In genomic region chr20:20002101-20002998, GRCh38 we compare ENCODE assay signal across 11 cellular contexts. TPM values are rescaled to one million over a fixed set of nuclear protein-coding genes. Genes with fewer than 3 reads are reported as not detected.
DNase-seq lines count a peak whose midpoint lies in the region; ATAC-seq and TF ChIP-seq lines count a peak whose summit lies in the region.
"Had no signal": no experiment of that assay in that cellular context is flagged by ENCODE, and none has a peak within 500 bp of the region (broad histone marks: within the 10 kb centered on the region; RNA-seq: fewer than 3 reads in every experiment).

No MANE protein-coding gene starts in this region.

- peak overlapping the region; percentile 78 to 97 (median 90) for H3K4me2 ChIP-seq in BLaER1 treated with 17β-estradiol and CSF1 and Interleukin-3, amounts not matched to agents 10 nM and 100 nM

- H3K36me3 ChIP-seq in BLaER1 treated with 17β-estradiol and CSF1 and Interleukin-3, amounts not matched to agents 10 nM and 100 nM, result peaks cover 7 to 61% (median 52%) of the 10 kb centered on the region in 11 experiments; a peak in 21 of 22 replicates

- H3K9me3 Mint-ChIP-seq in nephron, result no peaks in the 10 kb centered on the region
- H3K9me3 Mint-ChIP-seq: activated CD4-positive, alpha-beta memory T cell treated with anti-CD3 and anti-CD28 coated beads, Interleukin-2, amount 10 ng/mL, durations not matched to agents 7 days and 5 days had no signal

- H3K27ac ChIP-seq in BLaER1 treated with 17β-estradiol and CSF1 and Interleukin-3, amounts not matched to agents 10 nM and 100 nM, result peak overlapping the region; percentile 88 to 97 (median 94)
- H3K27ac ChIP-seq in dorsolateral prefrontal cortex, result peak overlapping the region in 58 of 59 donors; percentile 7 to 88 (median 77)

- peaks cover 79 to 98% (median 91%) of the 10 kb centered on the region in 10 experiments for H3K4me1 ChIP-seq in BLaER1 treated with 17β-estradiol and CSF1 and Interleukin-3, amounts not matched to agents 10 nM and 100 nM

- H3K9me3 ChIP-seq in BLaER1 treated with 17β-estradiol and CSF1 and Interleukin-3, amounts not matched to agents 10 nM and 100 nM (replicated peaks in 1 of 11), result no peaks in the 10 kb centered on the region

- peaks cover 32% of the 10 kb centered on the region for H3K36me3 Mint-ChIP-seq in nephron (ENCODE audit: low read depth)

- H3K9ac ChIP-seq in BLaER1 treated with 17β-estradiol and CSF1 and Interleukin-3, amounts not matched to agents 10 nM and 100 nM, result peak overlapping the region; percentile 71 to 93 (median 82)

- no peaks in the 10 kb centered on the region for H3K27me3 ChIP-seq in BLaER1 treated with 17β-estradiol and CSF1 and Interleukin-3, amounts not matched to agents 10 nM and 100 nM
- no peaks in the 10 kb centered on the region for H3K27me3 ChIP-seq in dorsolateral prefrontal cortex

- H3K4me3 Mint-ChIP-seq in nephron, result peak overlapping the region; percentile 8 to 58 (median 51)
- H3K4me3 Mint-ChIP-seq: activated CD4-positive, alpha-beta memory T cell treated with anti-CD3 and anti-CD28 coated beads, Interleukin-2, amount 10 ng/mL, durations not matched to agents 7 days and 5 days had no signal

- H3K27me3 Mint-ChIP-seq in nephron (ENCODE audit: low read depth), result peaks cover 4% of the 10 kb centered on the region

- peak; percentile 64 for DNase-seq in NB4 (ENCODE audit: low read depth)
- DNase-seq in dorsolateral prefrontal cortex, result no peak
- DNase-seq in amniotic stem cell (lab: John Stamatoyannopoulos, UW), result no peak
- DNase-seq: activated CD4-positive, alpha-beta memory T cell treated with anti-CD3 and anti-CD28 coated beads, Interleukin-2, amount 10 ng/mL, durations not matched to agents 7 days and 5 days; left cardiac atrium had no signal

- H4K20me1 ChIP-seq in BLaER1 treated with 17β-estradiol and CSF1 and Interleukin-3, amounts not matched to agents 10 nM and 100 nM, result no peaks in the 10 kb centered on the region

- H3K4me3 ChIP-seq in BLaER1 treated with 17β-estradiol and CSF1 and Interleukin-3, amounts not matched to agents 10 nM and 100 nM, result peak overlapping the region in 7 of 10 experiments; percentile 6 to 33 (median 19); a peak in 6 of 20 replicates
- H3K4me3 ChIP-seq in NB4 (ENCODE audit: low read depth, low read length) (peak overlapping the region; percentile 11), dorsolateral prefrontal cortex (peak overlapping the region in 4 of 59 donors; percentile 27 to 43 (median 32))

- TF ChIP-seq POLR2A in NB4 (IDR thresholded peaks at IDR 0.05; ENCODE audit: extremely low read depth, insufficient read length), result no peak

- peak overlapping the region; percentile 56 to 93 (median 68) for H3K27ac Mint-ChIP-seq in nephron
- H3K27ac Mint-ChIP-seq: activated CD4-positive, alpha-beta memory T cell treated with anti-CD3 and anti-CD28 coated beads, Interleukin-2, amount 10 ng/mL, durations not matched to agents 7 days and 5 days had no signal

- no peak for TF ChIP-seq CTCF in NB4 (IDR thresholded peaks at IDR 0.05; ENCODE audit: low read depth, low read length)
- TF ChIP-seq CTCF in dorsolateral prefrontal cortex (IDR thresholded peaks at IDR 0.05 in 54 of 56, conservative IDR thresholded peaks at IDR 0.05 in 2 of 56; ENCODE audit: low read depth in 1 of 56, partially characterized antibody in 56 of 56), result no peak
- no peak for TF ChIP-seq CTCF in nephron (IDR thresholded peaks at IDR 0.05; ENCODE audit: unreplicated experiment in 3 of 3)

- peaks cover 50% of the 10 kb centered on the region for H3K4me1 Mint-ChIP-seq in nephron

- intact Hi-C loops in dorsolateral prefrontal cortex (cut with DNase I), result no loop called here

- no peak for ATAC-seq in GM21528 (IDR thresholded peaks at IDR 0.05; ENCODE audit: low FRiP score, unreplicated experiment)
- no peak for ATAC-seq in GM18907 (IDR thresholded peaks at IDR 0.05; ENCODE audit: unreplicated experiment)
- ATAC-seq in HG03432 (IDR thresholded peaks at IDR 0.05; ENCODE audit: unreplicated experiment), result no peak

RNA-seq across cellular contexts. Expression of gene NAA20, which starts 14.8 kb away (rescaled TPM):
- 10 to 100 TPM; 28.1 to 68.2 (median 47.8) TPM for total RNA-seq in dorsolateral prefrontal cortex

RNA-seq across cellular contexts. Expression of gene CRNKL1, which starts 49.9 kb away (rescaled TPM):
- total RNA-seq in dorsolateral prefrontal cortex, result 10 to 100 TPM; 15.3 to 37.8 (median 23.5) TPM

RNA-seq across cellular contexts. Expression of gene CFAP61, which starts 50.0 kb away (rescaled TPM):
- 10 to 100 TPM in 40 of 120 experiments, 1 to 10 TPM in 80; 1.8 to 18.2 (median 8.6) TPM for total RNA-seq in dorsolateral prefrontal cortex
- total RNA-seq: activated CD4-positive, alpha-beta memory T cell treated with anti-CD3 and anti-CD28 coated beads, Interleukin-2, amount 10 ng/mL, durations not matched to agents 7 days and 5 days; dermis microvascular lymphatic vessel endothelial cell had no signal
